21 cellular contexts compared by ENCODE assay signal in the genomic region with DNA sequence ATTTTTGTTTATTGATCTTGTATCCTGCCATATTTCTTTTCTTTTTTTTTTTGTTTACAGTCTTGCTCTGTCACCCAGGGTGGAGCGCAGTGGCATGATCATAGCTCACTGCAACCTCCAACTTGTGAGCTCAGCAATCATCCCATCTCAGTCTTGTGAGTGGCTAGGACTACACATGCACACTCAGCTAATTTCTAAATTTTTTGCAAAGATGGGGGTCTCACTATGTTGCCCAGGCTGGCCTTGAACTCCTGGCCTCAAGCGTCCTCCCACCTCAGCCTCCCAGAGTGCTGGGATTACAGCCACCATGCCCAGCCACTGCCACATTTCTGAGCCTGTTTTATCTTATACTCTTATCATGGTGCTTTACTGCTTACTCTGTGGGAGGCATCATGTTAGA. TPM values are rescaled to one million over a fixed set of nuclear protein-coding genes. Genes with fewer than 3 reads are reported as not detected.
DNase-seq lines count a peak whose midpoint lies in the region; ATAC-seq, FAIRE-seq and TF ChIP-seq lines count a peak whose summit lies in the region.
"Had no signal": no experiment of that assay in that cellular context is flagged by ENCODE, and none has a peak within 500 bp of the region (broad histone marks: within the 10 kb centered on the region; RNA-seq: fewer than 3 reads in every experiment).

No MANE protein-coding gene starts in this region.

- WGBS in A549 (ENCODE audit: missing lambda C conversion rate), result 89% methylated on average over 2 of the region's 2 CpGs

- intact Hi-C loops in dendritic cell treated with granulocyte-macrophage colony-stimulating factor and Interleukin-4, amounts not matched to agents 40 ng/mL and 50 ng/mL, for 4 days (cut with micrococcal nuclease), result no loop called here
- intact Hi-C loops in naive thymus-derived CD4-positive, alpha-beta T cell (cut with micrococcal nuclease), result no loop called here

- H3K4me2 ChIP-seq in A549, result no peak overlapping the region

- H3K27me3 Mint-ChIP-seq in WTC11 (ENCODE audit: low read depth), result no peaks in the 10 kb centered on the region
- H3K27me3 Mint-ChIP-seq in dendritic cell treated with granulocyte-macrophage colony-stimulating factor and Interleukin-4, amounts not matched to agents 40 ng/mL and 50 ng/mL, for 4 days, result no peaks in the 10 kb centered on the region
- no peaks in the 10 kb centered on the region for H3K27me3 Mint-ChIP-seq in activated naive CD8-positive, alpha-beta T cell treated with anti-CD3 and anti-CD28 coated beads, Interleukin-2, amount 50 U/mL, for 24 hours
- H3K27me3 Mint-ChIP-seq in naive thymus-derived CD4-positive, alpha-beta T cell, result no peaks in the 10 kb centered on the region
- H3K27me3 Mint-ChIP-seq: B cell; CD4-positive, alpha-beta T cell had no signal

- no peak for TF ChIP-seq POLR2A in A549 (IDR thresholded peaks at IDR 0.05; ENCODE audit: low read length)

- no peaks in the 10 kb centered on the region; the same call in 2 of the 3 replicates for H3K9me3 ChIP-seq in A549
- H3K9me3 ChIP-seq in naive thymus-derived CD4-positive, alpha-beta T cell (ENCODE audit: control insufficient read depth in 2 of 3, low read length in 3 of 3), result no peaks in the 10 kb centered on the region
- H3K9me3 ChIP-seq: Caco-2 had no signal

- peaks cover 29% of the 10 kb centered on the region for H3K9me3 Mint-ChIP-seq in WTC11
- no peaks in the 10 kb centered on the region for H3K9me3 Mint-ChIP-seq in dendritic cell treated with granulocyte-macrophage colony-stimulating factor and Interleukin-4, amounts not matched to agents 40 ng/mL and 50 ng/mL, for 4 days
- no peaks in the 10 kb centered on the region for H3K9me3 Mint-ChIP-seq in activated naive CD8-positive, alpha-beta T cell treated with anti-CD3 and anti-CD28 coated beads, Interleukin-2, amount 50 U/mL, for 24 hours
- peaks cover 0 to 7% (median 0%) of the 10 kb centered on the region in 11 donors for H3K9me3 Mint-ChIP-seq in naive thymus-derived CD4-positive, alpha-beta T cell
- H3K9me3 Mint-ChIP-seq: CD4-positive, alpha-beta T cell; CD8-positive, alpha-beta T cell had no signal

- H3K4me3 Mint-ChIP-seq in WTC11, result no peak overlapping the region
- H3K4me3 Mint-ChIP-seq in dendritic cell treated with granulocyte-macrophage colony-stimulating factor and Interleukin-4, amounts not matched to agents 40 ng/mL and 50 ng/mL, for 4 days, result no peak overlapping the region
- H3K4me3 Mint-ChIP-seq in activated naive CD8-positive, alpha-beta T cell treated with anti-CD3 and anti-CD28 coated beads, Interleukin-2, amount 50 U/mL, for 24 hours, result no peak overlapping the region
- no peak overlapping the region for H3K4me3 Mint-ChIP-seq in naive thymus-derived CD4-positive, alpha-beta T cell
- H3K4me3 Mint-ChIP-seq: B cell; CD4-positive, alpha-beta T cell; CD8-positive, alpha-beta T cell had no signal

- no peak overlapping the region for H3K4me3 ChIP-seq in A549
- H3K4me3 ChIP-seq in naive thymus-derived CD4-positive, alpha-beta T cell (ENCODE audit: low read length), result no peak overlapping the region
- H3K4me3 ChIP-seq: BLaER1 treated with 17β-estradiol and CSF1 and Interleukin-3, amounts not matched to agents 10 nM and 100 nM had no signal

- POLR2A ChIA-PET in A549 (lab: Yijun Ruan, JAX), result interaction anchor here (0.7 kb wide), 1 partner anchor 46 kb away, joined by 10 read pairs; no protein-coding TSS in a partner anchor
- POLR2A ChIA-PET in WTC11 (lab: Charles Lee), result no interaction called here
- POLR2A ChIA-PET in naive thymus-derived CD4-positive, alpha-beta T cell (lab: Charles Lee), result interaction anchor here (0.6 kb wide), 1 partner anchor 1392 kb away, joined by 5 read pairs; no protein-coding TSS in a partner anchor

- peaks cover 16% of the 10 kb centered on the region for H3K4me1 Mint-ChIP-seq in WTC11
- H3K4me1 Mint-ChIP-seq in dendritic cell treated with granulocyte-macrophage colony-stimulating factor and Interleukin-4, amounts not matched to agents 40 ng/mL and 50 ng/mL, for 4 days (ENCODE audit: low read depth), result peaks cover 14% of the 10 kb centered on the region
- no peaks in the 10 kb centered on the region for H3K4me1 Mint-ChIP-seq in activated naive CD8-positive, alpha-beta T cell treated with anti-CD3 and anti-CD28 coated beads, Interleukin-2, amount 50 U/mL, for 24 hours
- H3K4me1 Mint-ChIP-seq in naive thymus-derived CD4-positive, alpha-beta T cell, result peaks cover 0 to 2% (median 0%) of the 10 kb centered on the region in 7 donors
- H3K4me1 Mint-ChIP-seq: B cell had no signal

- H3K27ac Mint-ChIP-seq in WTC11, result no peak overlapping the region
- H3K27ac Mint-ChIP-seq in dendritic cell treated with granulocyte-macrophage colony-stimulating factor and Interleukin-4, amounts not matched to agents 40 ng/mL and 50 ng/mL, for 4 days, result peak overlapping the region; percentile 50
- no peak overlapping the region for H3K27ac Mint-ChIP-seq in activated naive CD8-positive, alpha-beta T cell treated with anti-CD3 and anti-CD28 coated beads, Interleukin-2, amount 50 U/mL, for 24 hours
- H3K27ac Mint-ChIP-seq in naive thymus-derived CD4-positive, alpha-beta T cell, result no peak overlapping the region
- H3K27ac Mint-ChIP-seq: B cell; CD4-positive, alpha-beta T cell; CD8-positive, alpha-beta T cell had no signal

- no peak for TF ChIP-seq CTCF in A549 (IDR thresholded peaks at IDR 0.05)
- no peak for TF ChIP-seq CTCF in WTC11 (IDR thresholded peaks at IDR 0.05)

- peaks cover 9% of the 10 kb centered on the region for H3K36me3 Mint-ChIP-seq in WTC11
- no peaks in the 10 kb centered on the region for H3K36me3 Mint-ChIP-seq in dendritic cell treated with granulocyte-macrophage colony-stimulating factor and Interleukin-4, amounts not matched to agents 40 ng/mL and 50 ng/mL, for 4 days (ENCODE audit: low read depth)
- H3K36me3 Mint-ChIP-seq in activated naive CD8-positive, alpha-beta T cell treated with anti-CD3 and anti-CD28 coated beads, Interleukin-2, amount 50 U/mL, for 24 hours (ENCODE audit: low read depth), result no peaks in the 10 kb centered on the region
- peaks cover 0 to 2% (median 0%) of the 10 kb centered on the region in 5 donors for H3K36me3 Mint-ChIP-seq in naive thymus-derived CD4-positive, alpha-beta T cell
- H3K36me3 Mint-ChIP-seq: CD8-positive, alpha-beta T cell had no signal

- H3K27me3 ChIP-seq in naive thymus-derived CD4-positive, alpha-beta T cell (ENCODE audit: control insufficient read depth in 2 of 2, insufficient read depth in 2 of 2, low read length in 2 of 2), result no peaks in the 10 kb centered on the region
- H3K27me3 ChIP-seq: BLaER1 treated with 17β-estradiol and CSF1 and Interleukin-3, amounts not matched to agents 10 nM and 100 nM had no signal

- CTCF ChIA-PET in A549 (lab: Yijun Ruan, JAX) (interaction anchor here (0.7 kb wide), 1 partner anchor 13 kb away, joined by 3 read pairs; no protein-coding TSS in a partner anchor), WTC11 (lab: Charles Lee) (no interaction called here)
- CTCF ChIA-PET in naive thymus-derived CD4-positive, alpha-beta T cell (lab: Charles Lee), result no interaction called here

- H3K36me3 ChIP-seq in naive thymus-derived CD4-positive, alpha-beta T cell (ENCODE audit: control insufficient read depth in 2 of 3, insufficient read depth in 3 of 3, low read length in 3 of 3), result no peaks in the 10 kb centered on the region
- H3K36me3 ChIP-seq: BLaER1 treated with 17β-estradiol and CSF1 and Interleukin-3, amounts not matched to agents 10 nM and 100 nM had no signal

- ATAC-seq in A549, result no peak
- no peak for ATAC-seq in WTC11
- ATAC-seq in activated naive CD8-positive, alpha-beta T cell treated with anti-CD3 and anti-CD28 coated beads, Interleukin-2, amount 50 U/mL, for 24 hours, result no peak
- ATAC-seq in naive thymus-derived CD4-positive, alpha-beta T cell, result no peak
- ATAC-seq: CD8-positive, alpha-beta T cell had no signal

- no peak for DNase-seq in A549 (ENCODE audit: low read depth in 1 of 2, low spot score in 1 of 2)
- DNase-seq in WTC11 (ENCODE audit: low spot score), result no peak
- no peak for DNase-seq in activated naive CD8-positive, alpha-beta T cell treated with anti-CD3 and anti-CD28 coated beads, Interleukin-2, amount 50 U/mL, for 24 hours
- DNase-seq in naive thymus-derived CD4-positive, alpha-beta T cell, result no peak
- DNase-seq: 8988T; AML-193; Caco-2; Calu3; CD4-positive, alpha-beta T cell; CD8-positive, alpha-beta T cell; DMS79 treated with DMSO at 0.1 percent for 48 hours; GF-D8 had no signal

- H3K4me1 ChIP-seq in A549, result no peaks in the 10 kb centered on the region; the same call in 2 of the 3 replicates
- no peaks in the 10 kb centered on the region for H3K4me1 ChIP-seq in naive thymus-derived CD4-positive, alpha-beta T cell (ENCODE audit: control insufficient read depth in 2 of 2, insufficient read depth in 2 of 2, low read length in 2 of 2)
- H3K4me1 ChIP-seq: Caco-2 had no signal

- FAIRE-seq in A549 (lab: Jason Lieb, UNC), result no peak
- FAIRE-seq: A204.1, D721Med, G401.6, GM12891, GM19239 had no signal

- no peak for TF ChIP-seq EP300 in A549 (IDR thresholded peaks at IDR 0.05)

- H3K27ac ChIP-seq in A549, result no peak overlapping the region
- no peak overlapping the region for H3K27ac ChIP-seq in naive thymus-derived CD4-positive, alpha-beta T cell (ENCODE audit: low read depth, low read length)
- H3K27ac ChIP-seq: C4-2B had no signal

- no peak for TF ChIP-seq RAD21 in A549 (conservative IDR thresholded peaks at IDR 0.05 in 1 of 2, IDR thresholded peaks at IDR 0.05 in 1 of 2)

TF ChIP-seq in A549, 52 proteins besides CTCF, POLR2A, EP300 and RAD21:
- TF ChIP-seq MAFK (IDR thresholded peaks at IDR 0.05; ENCODE audit: partially characterized antibody) (peak; percentile 48), ZC3H11A (IDR thresholded peaks at IDR 0.05) (no peak)
TF ChIP-seq in A549: peak in this region for 1.

TF ChIP-seq in WTC11, 78 proteins besides CTCF, POLR2A, EP300 and RAD21 (continues in another document):
- TF ChIP-seq NR3C1 (CRISPR knock-in tag; conservative IDR thresholded peaks at IDR 0.05; ENCODE audit: low read depth), result no peak
- TF ChIP-seq, protein P1, sequence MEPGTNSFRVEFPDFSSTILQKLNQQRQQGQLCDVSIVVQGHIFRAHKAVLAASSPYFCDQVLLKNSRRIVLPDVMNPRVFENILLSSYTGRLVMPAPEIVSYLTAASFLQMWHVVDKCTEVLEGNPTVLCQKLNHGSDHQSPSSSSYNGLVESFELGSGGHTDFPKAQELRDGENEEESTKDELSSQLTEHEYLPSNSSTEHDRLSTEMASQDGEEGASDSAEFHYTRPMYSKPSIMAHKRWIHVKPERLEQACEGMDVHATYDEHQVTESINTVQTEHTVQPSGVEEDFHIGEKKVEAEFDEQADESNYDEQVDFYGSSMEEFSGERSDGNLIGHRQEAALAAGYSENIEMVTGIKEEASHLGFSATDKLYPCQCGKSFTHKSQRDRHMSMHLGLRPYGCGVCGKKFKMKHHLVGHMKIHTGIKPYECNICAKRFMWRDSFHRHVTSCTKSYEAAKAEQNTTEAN (CRISPR knock-in tag; IDR thresholded peaks at IDR 0.05), result no peak

RNA-seq across cellular contexts. Expression of a gene that starts 46.0 kb away (rescaled TPM):
- 84.5 and 109 TPM in 2 replicates for polyA plus RNA-seq in A549 (2011; rRNA removed)
- polyA plus RNA-seq in A549 (2012; cell fraction: cytosol; rRNA removed), result 17.5 and 18.5 TPM in 2 replicates
- polyA plus RNA-seq in A549 (2012; cell fraction: nucleus; rRNA removed), result 10.8 and 17.1 TPM in 2 replicates
- polyA plus RNA-seq in A549 (2017; fragmentation: RNase III; extraction: RNeasy Plus Mini Kit Qiagen cat#74134 plus additional on column Dnase treatment), result 39.6 to 46.4 TPM (median 39.6 TPM) in 3 replicates
- 154 and 176 TPM in 2 replicates for polyA minus RNA-seq in A549 (2011; rRNA and poly(A)+ RNA removed)
- 37.6 to 40.9 TPM (median 40.5 TPM) in 3 replicates for total RNA-seq in WTC11 (2021)
- total RNA-seq in naive thymus-derived CD4-positive, alpha-beta T cell, result 10 to 100 TPM; 42.0 to 69.8 (median 59.3) TPM
- polyA plus RNA-seq in naive thymus-derived CD4-positive, alpha-beta T cell, result 10 to 100 TPM; 30.8 to 36.2 TPM
